Comparison of ENCODE assay signal across 25 cellular contexts in the genomic region with DNA sequence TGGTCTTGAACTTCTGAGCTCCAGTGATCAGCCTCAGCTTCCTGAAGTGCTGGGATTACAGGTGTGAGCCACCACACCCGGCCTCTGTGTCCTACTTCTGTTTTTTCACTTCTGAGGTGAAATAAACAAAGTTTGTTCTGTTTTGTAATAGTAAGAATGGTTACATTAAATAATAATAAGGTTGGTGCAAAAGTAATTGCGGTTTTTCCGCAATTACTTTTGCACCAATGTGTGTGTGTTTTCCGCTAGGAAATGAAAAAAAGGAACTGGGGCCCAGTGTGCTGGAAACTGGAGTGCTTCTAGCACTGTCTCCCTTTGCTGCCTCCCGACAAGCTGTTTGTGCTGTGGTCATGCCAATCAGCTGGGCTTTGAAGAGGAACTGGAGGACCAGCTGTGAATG.
"Had no signal": no experiment of that assay in that cellular context is flagged by ENCODE, and none has a peak within 500 bp of the region (broad histone marks: within the 10 kb centered on the region; RNA-seq: fewer than 3 reads in every experiment).

No MANE protein-coding gene starts in this region.

- DNase-seq: cortex of kidney; effector memory CD8-positive, alpha-beta T cell; erythroblast; esophagus squamous epithelium; foreskin melanocyte; hypothalamus; immature natural killer cell; islet precursor cell; kidney glomerular epithelial cell; left colon; left ventricle myocardium superior; lower lobe of right lung; natural killer cell; occipital lobe; ovary; stimulated activated CD4-positive, alpha-beta T cell treated with anti-CD3 and anti-CD28 coated beads, Interleukin-12 subunit alpha, Interleukin-12 subunit beta, amount 100 ng/mL, for 4 hours; stimulated activated CD4-positive, alpha-beta T cell treated with anti-CD3 and anti-CD28 coated beads, Interleukin-1b, Interleukin-23, amount 100 ng/mL, for 48 hours; stimulated activated CD4-positive, alpha-beta T cell treated with anti-CD3 and anti-CD28 coated beads, Interleukin-4, amount 100 ng/mL, for 1 hour; stimulated activated CD8-positive, alpha-beta memory T cell treated with anti-CD3 and anti-CD28 coated beads, Interleukin-4, amount 100 ng/mL, for 48 hours; stimulated activated naive CD4-positive, alpha-beta T cell treated with Interleukin-2 at 50 U/mL for 16 hours; stomach; thyroid gland; trophoblast cell had no signal

- H3K4me3 ChIP-seq: esophagus squamous epithelium, lower lobe of right lung, ovary, smooth muscle cell, stomach, thyroid gland had no signal

- H3K36me3 ChIP-seq: esophagus squamous epithelium, lower lobe of right lung, ovary, stomach, thyroid gland had no signal

- ATAC-seq: effector memory CD8-positive, alpha-beta T cell; left colon; left ventricle myocardium superior; lower lobe of right lung; natural killer cell; sciatic nerve had no signal

- H3K9me3 ChIP-seq: esophagus squamous epithelium, lower lobe of right lung, ovary, stomach, thyroid gland had no signal

- H3K4me1 ChIP-seq: esophagus squamous epithelium, lower lobe of right lung, stomach had no signal
